ENCODE assay signal across 19 cellular contexts in genomic region chr21:17537299-17537698, GRCh38. TPM values are rescaled to one million over a fixed set of nuclear protein-coding genes. Genes with fewer than 3 reads are reported as not detected.
DNase-seq lines count a peak whose midpoint lies in the region; ATAC-seq and TF ChIP-seq lines count a peak whose summit lies in the region.
"Had no signal": no experiment of that assay in that cellular context is flagged by ENCODE, and none has a peak within 500 bp of the region (broad histone marks: within the 10 kb centered on the region; RNA-seq: fewer than 3 reads in every experiment).

No MANE protein-coding gene starts in this region.

- H3K27me3 ChIP-seq in RWPE2 (ENCODE audit: insufficient read depth, poor library complexity, severe bottlenecking) (no peaks in the 10 kb centered on the region), testis (no peaks in the 10 kb centered on the region)
- H3K27me3 ChIP-seq: BLaER1 had no signal

- DNase-seq in HT-29 (ENCODE audit: low spot score), result peak; percentile 38
- no peak for DNase-seq in RWPE2 (ENCODE audit: low spot score)
- peak; percentile 53 for DNase-seq in epithelial cell of prostate (ENCODE audit: low read depth, low spot score)
- no peak for DNase-seq in progenitor cell of endocrine pancreas (ENCODE audit: low spot score, unreplicated experiment)
- no peak for DNase-seq in LoVo (ENCODE audit: low spot score)
- DNase-seq in NCI-H446 treated with DMSO at 0.1 percent for 48 hours (lab: John Stamatoyannopoulos, UW), result no peak
- no peak for DNase-seq in NCI-H345 (lab: John Stamatoyannopoulos, UW)
- no peak for DNase-seq in testis
- DNase-seq: activated CD4-positive, alpha-beta T cell treated with anti-CD3 and anti-CD28 coated beads for 1 hour; activated gamma-delta T cell treated with Interleukin-2 at 50 U/mL for 16 hours; cortex of kidney; DMS53; naive thymus-derived CD8-positive, alpha-beta T cell; NCI-H1930; NCI-H748 treated with DMSO at 0.1 percent for 48 hours; psoas muscle; stimulated activated CD4-positive, alpha-beta T cell treated with anti-CD3 and anti-CD28 coated beads, Interleukin-15, amount 100 ng/mL, for 24 hours; T-helper 17 cell had no signal

- no peaks in the 10 kb centered on the region for H3K9me3 Mint-ChIP-seq in progenitor cell of endocrine pancreas (ENCODE audit: low read depth)
- H3K9me3 Mint-ChIP-seq: naive thymus-derived CD8-positive, alpha-beta T cell had no signal

- H3K9me3 ChIP-seq in RWPE2 (ENCODE audit: severe bottlenecking) (no peaks in the 10 kb centered on the region), testis (no peaks in the 10 kb centered on the region)
- H3K9me3 ChIP-seq: BLaER1, psoas muscle had no signal

- H3K27ac Mint-ChIP-seq in progenitor cell of endocrine pancreas, result peak overlapping the region; percentile 66
- H3K27ac Mint-ChIP-seq: naive thymus-derived CD8-positive, alpha-beta T cell; T-helper 17 cell had no signal

- no peak for TF ChIP-seq POLR2A in testis (IDR thresholded peaks at IDR 0.05)

- TF ChIP-seq CTCF in RWPE2 (IDR thresholded peaks at IDR 0.05; ENCODE audit: poor library complexity, severe bottlenecking) (no peak), progenitor cell of endocrine pancreas (IDR thresholded peaks at IDR 0.05; ENCODE audit: unreplicated experiment) (no peak), testis (IDR thresholded peaks at IDR 0.05) (no peak)

- no peaks in the 10 kb centered on the region for H3K27me3 Mint-ChIP-seq in progenitor cell of endocrine pancreas

- H3K4me3 Mint-ChIP-seq in progenitor cell of endocrine pancreas (ENCODE audit: low read depth), result no peak overlapping the region
- H3K4me3 Mint-ChIP-seq: naive thymus-derived CD8-positive, alpha-beta T cell; T-helper 17 cell had no signal

- intact Hi-C loops in testis (cut with DNase I; ENCODE audit: low total_unique reads), result no loop called here

- 63 to 69% methylated on average over 2 of the region's 2 CpGs for WGBS in testis, 2 donors

- no peak overlapping the region for H3K27ac ChIP-seq in RWPE2 (ENCODE audit: poor library complexity, severe bottlenecking)
- peak overlapping the region; percentile 3 for H3K27ac ChIP-seq in epithelial cell of prostate
- no peak overlapping the region for H3K27ac ChIP-seq in testis
- H3K27ac ChIP-seq: BLaER1, psoas muscle had no signal

- peak; percentile 90 for ATAC-seq in RWPE2 (ENCODE audit: low read depth)
- ATAC-seq: naive thymus-derived CD8-positive, alpha-beta T cell; psoas muscle; T-helper 17 cell had no signal

- H3K4me3 ChIP-seq in RWPE2 (ENCODE audit: severe bottlenecking) (no peak overlapping the region), testis (no peak overlapping the region)
- H3K4me3 ChIP-seq: BLaER1, psoas muscle had no signal

- peaks cover 13% of the 10 kb centered on the region for H3K36me3 Mint-ChIP-seq in progenitor cell of endocrine pancreas (ENCODE audit: insufficient read depth)

- H3K36me3 ChIP-seq in RWPE2 (ENCODE audit: low read depth), result no peaks in the 10 kb centered on the region
- no peaks in the 10 kb centered on the region for H3K36me3 ChIP-seq in testis (ENCODE audit: low read depth, missing control alignments)
- H3K36me3 ChIP-seq: BLaER1 had no signal

- H3K4me1 ChIP-seq in RWPE2 (ENCODE audit: insufficient read depth, poor library complexity, severe bottlenecking), result peaks cover 9% of the 10 kb centered on the region
- H3K4me1 ChIP-seq in testis, result peaks cover 2% of the 10 kb centered on the region
- H3K4me1 ChIP-seq: psoas muscle had no signal

- H3K4me1 Mint-ChIP-seq in progenitor cell of endocrine pancreas (ENCODE audit: low read depth), result peaks cover 15% of the 10 kb centered on the region

RNA-seq across cellular contexts. Expression of gene CXADR, which starts 24.5 kb away (rescaled TPM):
- total RNA-seq in HT-29 (2014; rRNA removed; shearing (Covaris generic)), result 17.4 and 24.7 TPM in 2 replicates
- total RNA-seq in progenitor cell of endocrine pancreas (58.1 and 65.9 TPM in 2 replicates), testis (10 to 100 TPM; 65.4 to 87.0 TPM)
- polyA plus RNA-seq in testis (ENCODE audit: insufficient read depth, low read depth, low replicate concordance), result 17.6 TPM

Comparison
In these comparisons a context has a peak if more than half of its experiments do, and no peak if none do; other contexts are left out.
1. DNase-seq: peak in HT-29 (single experiment) and epithelial cell of prostate (single experiment); none in RWPE2 (single experiment), progenitor cell of endocrine pancreas (single experiment), LoVo (single experiment), NCI-H446 treated with DMSO at 0.1 percent for 48 hours (single experiment), NCI-H345 (single experiment) and testis (single experiment).